ENCODE assay signal across 14 cellular contexts in the genomic region with DNA sequence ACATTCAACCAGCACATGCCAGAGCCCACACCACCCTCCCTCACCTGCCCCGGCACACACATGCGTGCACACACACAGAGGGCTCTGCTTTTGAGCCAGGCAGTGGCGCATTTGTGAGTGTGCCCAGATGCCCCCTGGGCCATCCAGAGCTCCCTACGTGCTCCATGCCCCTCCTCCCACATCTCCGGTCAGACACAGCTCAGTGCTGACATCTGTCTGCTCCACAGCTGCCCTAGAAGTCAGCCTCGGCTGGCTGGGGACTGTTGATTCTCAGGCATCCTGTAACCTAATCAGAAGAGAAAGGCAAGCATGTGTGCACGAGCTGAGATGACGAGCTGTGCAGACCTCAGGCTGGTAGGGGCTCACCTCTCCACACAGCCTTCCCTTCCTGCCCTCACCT.
DNase-seq lines count a peak whose midpoint lies in the region; ATAC-seq and TF ChIP-seq lines count a peak whose summit lies in the region.
"Had no signal": no experiment of that assay in that cellular context is flagged by ENCODE, and none has a peak within 500 bp of the region (broad histone marks: within the 10 kb centered on the region; RNA-seq: fewer than 3 reads in every experiment).

No MANE protein-coding gene starts in this region.

- H3K27ac ChIP-seq in heart left ventricle = no peak overlapping the region
- H3K27ac ChIP-seq: KMS-11, VCaP had no signal

- TF ChIP-seq CTCF in heart left ventricle (IDR thresholded peaks at IDR 0.05) = peak in 5 of 12 donors; percentile 11 to 42 (median 20)

- peaks cover 6% of the 10 kb centered on the region for H3K36me3 Mint-ChIP-seq in activated T-helper 1 cell treated with anti-CD3 and anti-CD28 coated beads, Interleukin-12 subunit alpha, Interleukin-12 subunit beta, Interleukin-2, Interleukin-4 antibody, amounts not matched to agents 30 ng/mL and 10 ng/mL and 1 ng/mL, durations not matched to agents 14 hours and 24 hours and 36 hours (ENCODE audit: low read depth)
- H3K36me3 Mint-ChIP-seq: naive B cell had no signal

- no peak overlapping the region for H3K27ac Mint-ChIP-seq in activated T-helper 1 cell treated with anti-CD3 and anti-CD28 coated beads, Interleukin-12 subunit alpha, Interleukin-12 subunit beta, Interleukin-2, Interleukin-4 antibody, amounts not matched to agents 30 ng/mL and 10 ng/mL and 1 ng/mL, durations not matched to agents 14 hours and 24 hours and 36 hours
- H3K27ac Mint-ChIP-seq: B cell had no signal

- H3K27me3 Mint-ChIP-seq in activated T-helper 1 cell treated with anti-CD3 and anti-CD28 coated beads, Interleukin-12 subunit alpha, Interleukin-12 subunit beta, Interleukin-2, Interleukin-4 antibody, amounts not matched to agents 30 ng/mL and 10 ng/mL and 1 ng/mL, durations not matched to agents 14 hours and 24 hours and 36 hours (ENCODE audit: insufficient read depth) = no peaks in the 10 kb centered on the region
- H3K27me3 Mint-ChIP-seq: B cell, naive B cell had no signal

- peak; percentile 85 for ATAC-seq in SK-N-SH treated with all-trans-retinoic acid at 6 μM for 48 hours
- peak; percentile 46 to 73 (median 63) for ATAC-seq in heart left ventricle
- ATAC-seq in GM21825 (IDR thresholded peaks at IDR 0.05; ENCODE audit: unreplicated experiment) = no peak
- ATAC-seq in HG02678 (IDR thresholded peaks at IDR 0.05; ENCODE audit: unreplicated experiment) = no peak

- peaks cover 0 to 38% (median 11%) of the 10 kb centered on the region in 12 donors for H3K4me1 ChIP-seq in heart left ventricle

- DNase-seq in NCI-H1694 (lab: John Stamatoyannopoulos, UW) = peak; percentile 39
- peak in 2 of 5 donors; percentile 46 to 66 for DNase-seq in heart left ventricle
- peak; percentile 56 for DNase-seq in retina
- DNase-seq in activated T-helper 1 cell treated with anti-CD3 and anti-CD28 coated beads, Interleukin-12 subunit alpha, Interleukin-12 subunit beta, Interleukin-2, Interleukin-4 antibody, amounts not matched to agents 30 ng/mL and 10 ng/mL and 1 ng/mL, durations not matched to agents 14 hours and 24 hours and 36 hours (ENCODE audit: low spot score) = no peak
- DNase-seq: DND-41; naive B cell; NCI-H1417 treated with DMSO at 0.1 percent for 48 hours; stimulated activated CD4-positive, alpha-beta T cell treated with anti-CD3 and anti-CD28 coated beads, Interleukin-1b, Interleukin-23, amount 100 ng/mL, for 48 hours had no signal

- H3K9me3 ChIP-seq in heart left ventricle = no peaks in the 10 kb centered on the region

- H3K4me3 Mint-ChIP-seq in activated T-helper 1 cell treated with anti-CD3 and anti-CD28 coated beads, Interleukin-12 subunit alpha, Interleukin-12 subunit beta, Interleukin-2, Interleukin-4 antibody, amounts not matched to agents 30 ng/mL and 10 ng/mL and 1 ng/mL, durations not matched to agents 14 hours and 24 hours and 36 hours = no peak overlapping the region
- H3K4me3 Mint-ChIP-seq: B cell, naive B cell had no signal

- no peak for TF ChIP-seq POLR2A in heart left ventricle (IDR thresholded peaks at IDR 0.05)

- H3K36me3 ChIP-seq in heart left ventricle = peaks cover 0 to 79% (median 63%) of the 10 kb centered on the region in 9 donors

- intact Hi-C loops in heart left ventricle (cut with DNase I) = loop anchor here in 2 of 10 donors (5.0 to 10.0 kb wide), 2 partner anchors 539 to 1157 kb away; no protein-coding TSS in a partner anchor
- intact Hi-C loops in activated T-helper 1 cell treated with anti-CD3 and anti-CD28 coated beads, Interleukin-12 subunit alpha, Interleukin-12 subunit beta, Interleukin-2, Interleukin-4 antibody, amounts not matched to agents 30 ng/mL and 10 ng/mL and 1 ng/mL, durations not matched to agents 14 hours and 24 hours and 36 hours (cut with micrococcal nuclease) = no loop called here

- no peaks in the 10 kb centered on the region for H3K4me1 Mint-ChIP-seq in activated T-helper 1 cell treated with anti-CD3 and anti-CD28 coated beads, Interleukin-12 subunit alpha, Interleukin-12 subunit beta, Interleukin-2, Interleukin-4 antibody, amounts not matched to agents 30 ng/mL and 10 ng/mL and 1 ng/mL, durations not matched to agents 14 hours and 24 hours and 36 hours (ENCODE audit: low read depth)

- 35 to 60% (median 47%) methylated on average over 8 of the region's 8 CpGs for WGBS in heart left ventricle, 4 donors

- H3K9me3 Mint-ChIP-seq in activated T-helper 1 cell treated with anti-CD3 and anti-CD28 coated beads, Interleukin-12 subunit alpha, Interleukin-12 subunit beta, Interleukin-2, Interleukin-4 antibody, amounts not matched to agents 30 ng/mL and 10 ng/mL and 1 ng/mL, durations not matched to agents 14 hours and 24 hours and 36 hours = no peaks in the 10 kb centered on the region
- H3K9me3 Mint-ChIP-seq: naive B cell had no signal

- H3K27me3 ChIP-seq in heart left ventricle = no peaks in the 10 kb centered on the region

- no peak overlapping the region for H3K4me3 ChIP-seq in heart left ventricle

TF ChIP-seq in SK-N-SH treated with all-trans-retinoic acid at 6 μM for 48 hours, 23 proteins besides CTCF, POLR2A, EP300 and RAD21:
- TF ChIP-seq, protein P1, sequence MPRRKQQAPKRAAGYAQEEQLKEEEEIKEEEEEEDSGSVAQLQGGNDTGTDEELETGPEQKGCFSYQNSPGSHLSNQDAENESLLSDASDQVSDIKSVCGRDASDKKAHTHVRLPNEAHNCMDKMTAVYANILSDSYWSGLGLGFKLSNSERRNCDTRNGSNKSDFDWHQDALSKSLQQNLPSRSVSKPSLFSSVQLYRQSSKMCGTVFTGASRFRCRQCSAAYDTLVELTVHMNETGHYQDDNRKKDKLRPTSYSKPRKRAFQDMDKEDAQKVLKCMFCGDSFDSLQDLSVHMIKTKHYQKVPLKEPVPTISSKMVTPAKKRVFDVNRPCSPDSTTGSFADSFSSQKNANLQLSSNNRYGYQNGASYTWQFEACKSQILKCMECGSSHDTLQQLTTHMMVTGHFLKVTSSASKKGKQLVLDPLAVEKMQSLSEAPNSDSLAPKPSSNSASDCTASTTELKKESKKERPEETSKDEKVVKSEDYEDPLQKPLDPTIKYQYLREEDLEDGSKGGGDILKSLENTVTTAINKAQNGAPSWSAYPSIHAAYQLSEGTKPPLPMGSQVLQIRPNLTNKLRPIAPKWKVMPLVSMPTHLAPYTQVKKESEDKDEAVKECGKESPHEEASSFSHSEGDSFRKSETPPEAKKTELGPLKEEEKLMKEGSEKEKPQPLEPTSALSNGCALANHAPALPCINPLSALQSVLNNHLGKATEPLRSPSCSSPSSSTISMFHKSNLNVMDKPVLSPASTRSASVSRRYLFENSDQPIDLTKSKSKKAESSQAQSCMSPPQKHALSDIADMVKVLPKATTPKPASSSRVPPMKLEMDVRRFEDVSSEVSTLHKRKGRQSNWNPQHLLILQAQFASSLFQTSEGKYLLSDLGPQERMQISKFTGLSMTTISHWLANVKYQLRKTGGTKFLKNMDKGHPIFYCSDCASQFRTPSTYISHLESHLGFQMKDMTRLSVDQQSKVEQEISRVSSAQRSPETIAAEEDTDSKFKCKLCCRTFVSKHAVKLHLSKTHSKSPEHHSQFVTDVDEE (CRISPR knock-in tag; IDR thresholded peaks at IDR 0.05) = peak; percentile 94
- TF ChIP-seq OSR1 (CRISPR knock-in tag; IDR thresholded peaks at IDR 0.05) (no peak), TCF4 (CRISPR knock-in tag; IDR thresholded peaks at IDR 0.05; ENCODE audit: borderline replicate concordance) (peak; percentile 98), ZC3H10 (CRISPR knock-in tag; IDR thresholded peaks at IDR 0.05) (no peak)
TF ChIP-seq in SK-N-SH treated with all-trans-retinoic acid at 6 μM for 48 hours: peak in this region for 2.

Comparison
In these comparisons a context has a peak if more than half of its experiments do, and no peak if none do; other contexts are left out.
1. ATAC-seq: peak in SK-N-SH treated with all-trans-retinoic acid at 6 μM for 48 hours (single experiment) and heart left ventricle (4 of 4); none in GM21825 (single experiment) and HG02678 (single experiment).